ENCODE assay signal across 12 cellular contexts in genomic region chr1:50930193-50930592, GRCh38. TPM values are rescaled to one million over a fixed set of nuclear protein-coding genes. Genes with fewer than 3 reads are reported as not detected.
A peak's percentile ranks its signal among the peaks of the same experiment; 100 is the strongest.
DNase-seq lines count a peak whose midpoint lies in the region; ATAC-seq, FAIRE-seq and TF ChIP-seq lines count a peak whose summit lies in the region.
"Had no signal": no experiment of that assay in that cellular context is flagged by ENCODE, and none has a peak within 500 bp of the region (broad histone marks: within the 10 kb centered on the region; RNA-seq: fewer than 3 reads in every experiment).

No MANE protein-coding gene starts in this region.

- no peak overlapping the region for H3K27ac ChIP-seq in kidney (ENCODE audit: low read depth in 2 of 2, low read length in 2 of 2)
- H3K27ac ChIP-seq: cardiac muscle cell, thoracic aorta had no signal

- H3K9ac ChIP-seq in kidney (ENCODE audit: low read length in 2 of 2) = no peak overlapping the region

- H3K4me3 ChIP-seq in HAP-1 (no peak overlapping the region), kidney (ENCODE audit: low read length in 2 of 2) (no peak overlapping the region)
- H3K4me3 ChIP-seq: cardiac muscle cell, thoracic aorta had no signal

- in situ Hi-C loops in HAP-1 (cut with MboI; ENCODE audit: low sequenced_read_pairs) = no loop called here

- no peaks in the 10 kb centered on the region for H3K36me3 ChIP-seq in HAP-1 (replicated peaks)
- no peaks in the 10 kb centered on the region for H3K36me3 ChIP-seq in kidney (ENCODE audit: control insufficient read depth in 1 of 2, insufficient read depth in 2 of 2, low read length in 2 of 2)
- H3K36me3 ChIP-seq: cardiac muscle cell, thoracic aorta had no signal

- FAIRE-seq in G401.6 (lab: Jason Lieb, UNC) (peak; percentile 27), kidney (lab: Jason Lieb, UNC) (no peak)

- no peak for TF ChIP-seq CTCF in kidney (IDR thresholded peaks at IDR 0.05; ENCODE audit: borderline replicate concordance, extremely low read depth, insufficient read depth)

- no peak for DNase-seq in HAP-1 (ENCODE audit: low spot score in 2 of 2)
- DNase-seq in NCI-H69 (lab: John Stamatoyannopoulos, UW) = no peak
- no peak for DNase-seq in kidney
- DNase-seq: NCI-H510A, retina had no signal

- no peaks in the 10 kb centered on the region for H3K27me3 ChIP-seq in HAP-1 (ENCODE audit: low read depth)
- H3K27me3 ChIP-seq: cardiac muscle cell had no signal

- no peaks in the 10 kb centered on the region for H3K4me1 ChIP-seq in HAP-1
- peaks cover 0 to 4% of the 10 kb centered on the region in 2 donors for H3K4me1 ChIP-seq in kidney (ENCODE audit: control insufficient read depth in 1 of 2, insufficient read depth in 1 of 2, low read depth in 1 of 2, low read length in 2 of 2)

- ATAC-seq in GM18870 (IDR thresholded peaks at IDR 0.05; ENCODE audit: unreplicated experiment) (peak; percentile 71), HG02610 (IDR thresholded peaks at IDR 0.05; ENCODE audit: unreplicated experiment) (peak; percentile 76), HG03571 (IDR thresholded peaks at IDR 0.05; ENCODE audit: unreplicated experiment) (peak; percentile 76), HG02840 (IDR thresholded peaks at IDR 0.05; ENCODE audit: low FRiP score, unreplicated experiment) (no peak)

- no peaks in the 10 kb centered on the region for H3K9me3 ChIP-seq in HAP-1
- H3K9me3 ChIP-seq in kidney (ENCODE audit: control insufficient read depth in 1 of 2, low read length in 2 of 2) = no peaks in the 10 kb centered on the region
- H3K9me3 ChIP-seq: thoracic aorta had no signal

- intact Hi-C loops in kidney (cut with DNase I) = no loop called here

RNA-seq across cellular contexts. Expression of gene FAF1, which starts 29.9 kb away (rescaled TPM):
- 72.8 TPM for total RNA-seq in kidney
- polyA plus RNA-seq in kidney (ENCODE audit: insufficient read depth, low read depth, low replicate concordance) = 50.1 TPM

RNA-seq across cellular contexts. Expression of gene CDKN2C, which starts 39.9 kb away (rescaled TPM):
- total RNA-seq in kidney = 12.5 TPM
- polyA plus RNA-seq in kidney (ENCODE audit: insufficient read depth, low read depth, low replicate concordance) = 16.6 TPM
